In genomic region chr3:146889616-146890015, GRCh38 we compare ENCODE assay signal across 28 cellular contexts.
"Had no signal": no experiment of that assay in that cellular context is flagged by ENCODE, and none has a peak within 500 bp of the region (broad histone marks: within the 10 kb centered on the region; RNA-seq: fewer than 3 reads in every experiment).

No MANE protein-coding gene starts in this region.

- DNase-seq: activated CD4-positive, alpha-beta memory T cell treated with anti-CD3 and anti-CD28 coated beads for 36 hours; activated CD4-positive, alpha-beta T cell treated with anti-CD3 and anti-CD28 coated beads for 36 hours; activated CD4-positive, alpha-beta T cell treated with anti-CD3 and anti-CD28 coated beads, Interleukin-2, amount 10 ng/mL, durations not matched to agents 24 days and 14 days; activated CD4-positive, CD25-positive, alpha-beta regulatory T cell; activated CD4-positive, CD25-positive, alpha-beta regulatory T cell treated with anti-CD3 and anti-CD28 coated beads, Interleukin-2, amount 50 U/mL, for 72 hours; activated CD8-positive, alpha-beta memory T cell treated with anti-CD3 and anti-CD28 coated beads, Interleukin-2, amount 10 ng/mL, durations not matched to agents 7 days and 5 days; activated CD8-positive, alpha-beta memory T cell treated with anti-CD3 and anti-CD28 coated beads, Interleukin-2, amount 50 U/mL, for 4 hours; activated CD8-positive, alpha-beta T cell treated with anti-CD3 and anti-CD28 coated beads, Interleukin-2, amount 10 ng/mL, durations not matched to agents 7 days and 5 days; activated gamma-delta T cell; activated naive CD4-positive, alpha-beta T cell; activated naive CD4-positive, alpha-beta T cell treated with anti-CD3 and anti-CD28 coated beads, Interleukin-2, amount 10 ng/mL, durations not matched to agents 7 days and 5 days; activated naive CD8-positive, alpha-beta T cell treated with anti-CD3 and anti-CD28 coated beads, Interleukin-2, amount 10 ng/mL, durations not matched to agents 7 days and 5 days; activated T-cell treated with anti-CD3 and anti-CD28 coated beads, Interleukin-2, amount 50 U/mL, for 24 hours; activated T-cell treated with anti-CD3 and anti-CD28 coated beads, Interleukin-2, amount 50 U/mL, for 72 hours; central memory CD4-positive, alpha-beta T cell; cerebellar nuclear complex; dorsolateral prefrontal cortex; effector memory CD4-positive, alpha-beta T cell; endodermal cell; foreskin keratinocyte; heart right ventricle; T-helper 2 cell had no signal

- H3K27ac ChIP-seq: ascending aorta, breast epithelium, cardiac muscle cell, coronary artery, dorsolateral prefrontal cortex, foreskin keratinocyte, gastroesophageal sphincter, heart right ventricle, hepatocyte had no signal
